In genomic region chr3:179473565-179473964, GRCh38 we compare ENCODE assay signal across 14 cellular contexts. TPM values are rescaled to one million over a fixed set of nuclear protein-coding genes. Genes with fewer than 3 reads are reported as not detected.
DNase-seq lines count a peak whose midpoint lies in the region; ATAC-seq and TF ChIP-seq lines count a peak whose summit lies in the region.
"Had no signal": no experiment of that assay in that cellular context is flagged by ENCODE, and none has a peak within 500 bp of the region (broad histone marks: within the 10 kb centered on the region; RNA-seq: fewer than 3 reads in every experiment).

No MANE protein-coding gene starts in this region.

- H3K9ac ChIP-seq in MM.1S (ENCODE audit: low read length) = no peak overlapping the region

- no peak for TF ChIP-seq CTCF in CD14-positive monocyte (IDR thresholded peaks at IDR 0.05)
- no peak for TF ChIP-seq CTCF in MM.1S (IDR thresholded peaks at IDR 0.05; ENCODE audit: low read length)

- no peaks in the 10 kb centered on the region for H3F3A ChIP-seq in MM.1S (ENCODE audit: insufficient read depth, low read length)

- H3K36me3 ChIP-seq in MM.1S (replicated peaks; ENCODE audit: insufficient read depth, low read length) = no peaks in the 10 kb centered on the region
- H3K36me3 ChIP-seq: colonic mucosa had no signal

- H3K4me1 Mint-ChIP-seq in CD14-positive monocyte (peaks cover 16% of the 10 kb centered on the region), T-helper 17 cell (no peaks in the 10 kb centered on the region)

- H3K27ac ChIP-seq in MM.1S (ENCODE audit: low read length) = no peak overlapping the region
- H3K27ac ChIP-seq: colonic mucosa, SK-N-MC had no signal

- no peaks in the 10 kb centered on the region for H3K27me3 ChIP-seq in MM.1S (replicated peaks; ENCODE audit: insufficient read depth, low read length)
- H3K27me3 ChIP-seq: colonic mucosa had no signal

- no peaks in the 10 kb centered on the region for H3K36me3 Mint-ChIP-seq in CD14-positive monocyte
- H3K36me3 Mint-ChIP-seq in T-helper 17 cell (ENCODE audit: low read depth) = no peaks in the 10 kb centered on the region

- no peaks in the 10 kb centered on the region for H3K9me2 ChIP-seq in MM.1S (replicated peaks; ENCODE audit: insufficient read depth, low read length)

- H3K4me3 Mint-ChIP-seq in CD14-positive monocyte = peak overlapping the region; percentile 2 to 78
- no peak overlapping the region for H3K4me3 Mint-ChIP-seq in T-helper 17 cell
- H3K4me3 Mint-ChIP-seq: activated CD8-positive, alpha-beta T cell treated with anti-CD3 and anti-CD28 coated beads, Interleukin-2, amount 10 ng/mL, durations not matched to agents 7 days and 5 days had no signal

- no peaks in the 10 kb centered on the region for H4K20me1 ChIP-seq in MM.1S (ENCODE audit: insufficient read depth, low read length)

- no peaks in the 10 kb centered on the region for H3K4me1 ChIP-seq in MM.1S (ENCODE audit: low read length)
- H3K4me1 ChIP-seq: colonic mucosa had no signal

- no peak overlapping the region for H3K4me3 ChIP-seq in MM.1S (ENCODE audit: low read length)
- H3K4me3 ChIP-seq: colonic mucosa, SK-N-MC had no signal

- peaks cover 0 to 5% (median 3%) of the 10 kb centered on the region in 7 donors for H3K9me3 Mint-ChIP-seq in CD14-positive monocyte

- no peaks in the 10 kb centered on the region for H3K79me2 ChIP-seq in MM.1S (ENCODE audit: low read length)

- H3K9me3 ChIP-seq in T-helper 17 cell (ENCODE audit: control insufficient read depth, low read length, poor library complexity, severe bottlenecking) (no peaks in the 10 kb centered on the region), MM.1S (replicated peaks; ENCODE audit: insufficient read depth, low read length) (no peaks in the 10 kb centered on the region)
- H3K9me3 ChIP-seq: colonic mucosa had no signal

- H3K27me3 Mint-ChIP-seq in CD14-positive monocyte (ENCODE audit: low read depth in 3 of 3) = no peaks in the 10 kb centered on the region
- no peaks in the 10 kb centered on the region for H3K27me3 Mint-ChIP-seq in T-helper 17 cell

- DNase-seq in CD14-positive monocyte (ENCODE audit: low spot score) (no peak), T-helper 17 cell (no peak), medulla oblongata (ENCODE audit: extremely low spot score) (peak; percentile 23), putamen (ENCODE audit: low spot score) (no peak), MM.1S (no peak), COLO668 (lab: John Stamatoyannopoulos, UW; ENCODE audit: unreplicated experiment) (no peak), NCI-H748 treated with DMSO at 0.1 percent for 48 hours (lab: John Stamatoyannopoulos, UW) (no peak)
- DNase-seq: activated CD8-positive, alpha-beta T cell treated with anti-CD3 and anti-CD28 coated beads, Interleukin-2, amount 10 ng/mL, durations not matched to agents 7 days and 5 days; colonic mucosa; hypothalamus; NCI-H2029 treated with DMSO at 0.1 percent for 48 hours; NCI-H774 had no signal

- no peak overlapping the region for H3K4me2 ChIP-seq in MM.1S (ENCODE audit: low read depth, low read length)

- H2AFZ ChIP-seq in MM.1S (ENCODE audit: low read length) = no peak overlapping the region

- peak overlapping the region; percentile 84 to 97 (median 94) for H3K27ac Mint-ChIP-seq in CD14-positive monocyte
- no peak overlapping the region for H3K27ac Mint-ChIP-seq in T-helper 17 cell
- H3K27ac Mint-ChIP-seq: activated CD8-positive, alpha-beta T cell treated with anti-CD3 and anti-CD28 coated beads, Interleukin-2, amount 10 ng/mL, durations not matched to agents 7 days and 5 days had no signal

- ATAC-seq in HG02884 (IDR thresholded peaks at IDR 0.05; ENCODE audit: unreplicated experiment) (peak; percentile 76), T-helper 17 cell (peak; percentile 36)
- ATAC-seq: activated CD8-positive, alpha-beta T cell treated with anti-CD3 and anti-CD28 coated beads, Interleukin-2, amount 10 ng/mL, durations not matched to agents 7 days and 5 days had no signal

- intact Hi-C loops in CD14-positive monocyte (cut with micrococcal nuclease) = no loop called here

RNA-seq across cellular contexts. Expression of gene GNB4, which starts 22.3 kb away (rescaled TPM):
- 10 to 100 TPM; 63.5 to 65.1 TPM for polyA plus RNA-seq in CD14-positive monocyte
- under 1 TPM; 0.78 to 0.90 TPM for total RNA-seq in T-helper 17 cell
